ENCODE assay signal across 8 cellular contexts in genomic region chr1:19484338-19484792, GRCh38. TPM values are rescaled to one million over a fixed set of nuclear protein-coding genes. Genes with fewer than 3 reads are reported as not detected.
DNase-seq lines count a peak whose midpoint lies in the region; ATAC-seq and TF ChIP-seq lines count a peak whose summit lies in the region.

No MANE protein-coding gene starts in this region.

- POLR2A ChIA-PET in HEK293 (lab: Yijun Ruan, JAX) (interaction anchor here (1.0 to 1.4 kb wide), 2 partner anchors 13 to 43 kb away, joined by 3 to 6 read pairs; no protein-coding TSS in a partner anchor), HEK293T (lab: Yijun Ruan, JAX) (interaction anchor here (1.9 kb wide), 1 partner anchor 12 kb away, joined by 4 read pairs; no protein-coding TSS in a partner anchor)
- POLR2A ChIA-PET in activated CD4-positive, alpha-beta T cell treated with anti-CD3 and anti-CD28 coated beads, Interleukin-2, amount 10 ng/mL, durations not matched to agents 7 days and 5 days (lab: Charles Lee) = no interaction called here

- peak overlapping the region; percentile 79; the same call in 1 of the 2 replicates for H3K27ac ChIP-seq in HEK293 (ENCODE audit: extremely low read depth, low read depth, low read length)

- H3K36me3 Mint-ChIP-seq in activated CD4-positive, alpha-beta T cell treated with anti-CD3 and anti-CD28 coated beads, Interleukin-2, amount 10 ng/mL, durations not matched to agents 7 days and 5 days (ENCODE audit: low read depth) = peaks cover 36% of the 10 kb centered on the region

- H3K36me3 ChIP-seq in HEK293 (ENCODE audit: control insufficient read depth in 2 of 2, insufficient read depth in 1 of 2, low read length in 2 of 2) = peaks cover 0 to 39% of the 10 kb centered on the region in 2 experiments; a peak in 1 of 3 replicates

- peaks cover 8% of the 10 kb centered on the region for H3K4me1 ChIP-seq in HEK293 (ENCODE audit: control insufficient read depth, insufficient read depth, low read length)

- peak overlapping the region; percentile 91 for H3K4me3 ChIP-seq in HEK293 (ENCODE audit: low read depth, low read length)

- peak; percentile 1 for ATAC-seq in esophagus mucosa
- no peak for ATAC-seq in HG03378 (IDR thresholded peaks at IDR 0.05; ENCODE audit: unreplicated experiment)

- DNase-seq in activated CD4-positive, alpha-beta T cell treated with anti-CD3 and anti-CD28 coated beads, Interleukin-2, amount 10 ng/mL, durations not matched to agents 7 days and 5 days = peak; percentile 37
- DNase-seq in posterior vena cava (ENCODE audit: low spot score) (peak; percentile 82), GDM1 (lab: John Stamatoyannopoulos, UW) (no peak), HEK293T (ENCODE audit: extremely low spot score) (no peak), DMS153 (lab: John Stamatoyannopoulos, UW) (no peak)

- no peaks in the 10 kb centered on the region for H3K9me3 Mint-ChIP-seq in activated CD4-positive, alpha-beta T cell treated with anti-CD3 and anti-CD28 coated beads, Interleukin-2, amount 10 ng/mL, durations not matched to agents 7 days and 5 days

- CTCF ChIA-PET in HEK293 (lab: Yijun Ruan, JAX) (interaction anchor here (0.5 kb wide), 1 partner anchor 41 kb away, joined by 3 read pairs; no protein-coding TSS in a partner anchor), HEK293T (lab: Yijun Ruan, JAX) (no interaction called here)
- CTCF ChIA-PET in activated CD4-positive, alpha-beta T cell treated with anti-CD3 and anti-CD28 coated beads, Interleukin-2, amount 10 ng/mL, durations not matched to agents 7 days and 5 days (lab: Charles Lee) = interaction anchor here (0.7 to 4.1 kb wide), 9 partner anchors 11 to 106 kb away, joined by 3 to 15 read pairs (median 4); no protein-coding TSS in a partner anchor

- intact Hi-C loops in posterior vena cava (cut with DNase I) = loop anchor here in 1 of 2 donors (5.0 kb wide), 2 partner anchors 37 to 77 kb away; no protein-coding TSS in a partner anchor

- peak overlapping the region; percentile 85 for H3K27ac Mint-ChIP-seq in activated CD4-positive, alpha-beta T cell treated with anti-CD3 and anti-CD28 coated beads, Interleukin-2, amount 10 ng/mL, durations not matched to agents 7 days and 5 days

- H3K27me3 Mint-ChIP-seq in activated CD4-positive, alpha-beta T cell treated with anti-CD3 and anti-CD28 coated beads, Interleukin-2, amount 10 ng/mL, durations not matched to agents 7 days and 5 days = no peaks in the 10 kb centered on the region

- H3K4me3 Mint-ChIP-seq in activated CD4-positive, alpha-beta T cell treated with anti-CD3 and anti-CD28 coated beads, Interleukin-2, amount 10 ng/mL, durations not matched to agents 7 days and 5 days = peak overlapping the region; percentile 94

- no peaks in the 10 kb centered on the region for H3K9me3 ChIP-seq in HEK293 (ENCODE audit: control insufficient read depth, insufficient read depth, low read depth, low read length)

- no peak for TF ChIP-seq CTCF in HEK293 (tag by site-specific recombination; IDR thresholded peaks at IDR 0.05)

- peaks cover 69% of the 10 kb centered on the region for H3K4me1 Mint-ChIP-seq in activated CD4-positive, alpha-beta T cell treated with anti-CD3 and anti-CD28 coated beads, Interleukin-2, amount 10 ng/mL, durations not matched to agents 7 days and 5 days

TF ChIP-seq in HEK293, 187 proteins besides CTCF, POLR2A, EP300 and RAD21:
- TF ChIP-seq ZNF214 (tag by site-specific recombination; IDR thresholded peaks at IDR 0.05; ENCODE audit: borderline replicate concordance) (no peak), HIC1 (tag by site-specific recombination; IDR thresholded peaks at IDR 0.05) (peak; percentile 24; the same call in 1 of the 2 replicates)

TF ChIP-seq in HEK293T, 16 proteins besides CTCF, POLR2A, EP300 and RAD21:
- no peak for TF ChIP-seq LEF1 (IDR thresholded peaks at IDR 0.05; ENCODE audit: borderline replicate concordance)
- no peak for TF ChIP-seq ZNF384 (IDR thresholded peaks at IDR 0.05)
- no peak for TF ChIP-seq ELF4 (IDR thresholded peaks at IDR 0.05)
TF ChIP-seq in HEK293T: peak in this region for 0.

RNA-seq across cellular contexts. Expression of gene CAPZB, which starts 1.0 kb away (rescaled TPM):
- 100 to 1,000 TPM; 529 to 567 TPM for total RNA-seq in activated CD4-positive, alpha-beta T cell treated with anti-CD3 and anti-CD28 coated beads, Interleukin-2, amount 10 ng/mL, durations not matched to agents 7 days and 5 days
- total RNA-seq in esophagus mucosa (262 TPM), posterior vena cava (100 to 1,000 TPM; 255 to 277 TPM)

Comparison
In these comparisons a context has a peak if more than half of its experiments do, and no peak if none do; other contexts are left out.
1. DNase-seq: peak in activated CD4-positive, alpha-beta T cell treated with anti-CD3 and anti-CD28 coated beads, Interleukin-2, amount 10 ng/mL, durations not matched to agents 7 days and 5 days (single experiment) and posterior vena cava (single experiment); none in GDM1 (single experiment), HEK293T (single experiment) and DMS153 (single experiment).